Comparison of ENCODE assay signal across 1 cellular context in genomic region chr17:4939804-4940624, GRCh38.
TF ChIP-seq lines count a peak whose summit lies in the region.

TSS of gene RNF167 (plus strand) at chr17:4940268. CDS start at chr17:4940910, 642 bp downstream.
TSS of gene SLC25A11 (minus strand) at chr17:4940046. CDS start at chr17:4939910, 136 bp downstream.

TF ChIP-seq in K562, 482 proteins besides CTCF, POLR2A, EP300 and RAD21 (continued from another document and continues in another):
- no peak for TF ChIP-seq ZNF518B (CRISPR knock-in tag; IDR thresholded peaks at IDR 0.05)
- TF ChIP-seq PML (IDR thresholded peaks at IDR 0.05; ENCODE audit: low read length) = 0 out of 2 replicates have a peak, but pooled peaks have one; percentile 9
- no peak for TF ChIP-seq SRSF9 (IDR thresholded peaks at IDR 0.05; ENCODE audit: borderline replicate concordance, low read depth, low read length)
- TF ChIP-seq PRPF4 (IDR thresholded peaks at IDR 0.05; ENCODE audit: insufficient read depth, low read depth, low read length, poor library complexity, severe bottlenecking) = no peak
- no peak for TF ChIP-seq ZFP30 (CRISPR knock-in tag; IDR thresholded peaks at IDR 0.05; ENCODE audit: borderline replicate concordance)
- TF ChIP-seq ZFP36 (IDR thresholded peaks at IDR 0.05; ENCODE audit: low read depth, low read length, partially characterized antibody) = no peak
- TF ChIP-seq ZNF780A (CRISPR knock-in tag; IDR thresholded peaks at IDR 0.05) = no peak
- peak; percentile 74 for TF ChIP-seq SUPT5H (IDR thresholded peaks at IDR 0.05)
- TF ChIP-seq CREB5 (CRISPR knock-in tag; IDR thresholded peaks at IDR 0.05) = no peak
- no peak for TF ChIP-seq CTCFL (IDR thresholded peaks at IDR 0.05; ENCODE audit: borderline replicate concordance, insufficient read depth, low read depth, low read length, poor library complexity, severe bottlenecking)
- no peak for TF ChIP-seq MIER1 (IDR thresholded peaks at IDR 0.05; ENCODE audit: low read depth)
- TF ChIP-seq TRIM25 (IDR thresholded peaks at IDR 0.05; ENCODE audit: borderline replicate concordance) = no peak
- TF ChIP-seq YY1 (IDR thresholded peaks at IDR 0.05; ENCODE audit: borderline replicate concordance in 1 of 3, control insufficient read depth in 1 of 3, extremely low read depth in 1 of 3, insufficient read depth in 3 of 3, insufficient read length in 1 of 3, insufficient replicate concordance in 2 of 3, low read depth in 1 of 3, low read length in 2 of 3) = peak; percentile 27 to 87 (median 81)
- no peak for TF ChIP-seq LCOR (CRISPR knock-in tag; IDR thresholded peaks at IDR 0.05)
- TF ChIP-seq CHD2 (IDR thresholded peaks at IDR 0.05; ENCODE audit: low read depth, low read length) = peak; percentile 99
- peak; percentile 95 for TF ChIP-seq RBM25 (IDR thresholded peaks at IDR 0.05; ENCODE audit: low read depth, low read length, severe bottlenecking)
- no peak for TF ChIP-seq PHTF2 (CRISPR knock-in tag; IDR thresholded peaks at IDR 0.05)
- TF ChIP-seq TFAP4 (CRISPR knock-in tag; IDR thresholded peaks at IDR 0.05; ENCODE audit: borderline replicate concordance) = peak; percentile 85; the same call in 1 of the 2 replicates
- no peak for TF ChIP-seq CHD4 (IDR thresholded peaks at IDR 0.05; ENCODE audit: insufficient read depth, insufficient replicate concordance, low read depth, low read length, poor library complexity, severe bottlenecking)
- TF ChIP-seq ETS1 (conservative IDR thresholded peaks at IDR 0.05; ENCODE audit: control insufficient read depth, low read depth, low read length) = 0 out of 2 replicates have a peak, but pooled peaks have one; percentile 25
- TF ChIP-seq SRSF1 (IDR thresholded peaks at IDR 0.05; ENCODE audit: low read depth, low read length) = no peak
- no peak for TF ChIP-seq HINFP (tag; conservative IDR thresholded peaks at IDR 0.05; ENCODE audit: low read depth)
- no peak for TF ChIP-seq NUFIP1 (IDR thresholded peaks at IDR 0.05; ENCODE audit: partially characterized antibody)
- 0 out of 2 replicates have a peak, but pooled peaks have one; percentile 19 for TF ChIP-seq TARDBP (IDR thresholded peaks at IDR 0.05)
- TF ChIP-seq CREB1 (IDR thresholded peaks at IDR 0.05) = no peak
- TF ChIP-seq CREB1 (CRISPR knock-in tag; IDR thresholded peaks at IDR 0.05) = peak; percentile 14; the same call in 1 of the 2 replicates
- peak; percentile 84 for TF ChIP-seq ELF1 (tag; IDR thresholded peaks at IDR 0.05)
- TF ChIP-seq EP400 (IDR thresholded peaks at IDR 0.05) = peak; percentile 72
- peak; percentile 88 for TF ChIP-seq GMEB1 (CRISPR knock-in tag; IDR thresholded peaks at IDR 0.05)
- no peak for TF ChIP-seq ZNF583 (CRISPR knock-in tag; IDR thresholded peaks at IDR 0.05)
- TF ChIP-seq CEBPB (tag; IDR thresholded peaks at IDR 0.05) = no peak; the same call in 1 of the 2 replicates
- no peak for TF ChIP-seq DNMT1 (IDR thresholded peaks at IDR 0.05)
- TF ChIP-seq ZNF324 (CRISPR knock-in tag; IDR thresholded peaks at IDR 0.05) = no peak
- no peak for TF ChIP-seq YBX1 (IDR thresholded peaks at IDR 0.05)
- TF ChIP-seq MAZ (CRISPR knock-in tag; conservative IDR thresholded peaks at IDR 0.05 in 1 of 2, IDR thresholded peaks at IDR 0.05 in 1 of 2) = peak in 1 of 2 experiments; percentile 17; a peak in 1 of 4 replicates
- no peak for TF ChIP-seq NFXL1 (CRISPR knock-in tag; IDR thresholded peaks at IDR 0.05)
- TF ChIP-seq ZBTB49 (CRISPR knock-in tag; IDR thresholded peaks at IDR 0.05; ENCODE audit: borderline replicate concordance) = no peak
- TF ChIP-seq STAT6 (CRISPR knock-in tag; IDR thresholded peaks at IDR 0.05) = no peak
- TF ChIP-seq COPS2 (conservative IDR thresholded peaks at IDR 0.05) = no peak
- TF ChIP-seq SMAD2 (IDR thresholded peaks at IDR 0.05; ENCODE audit: low read depth, low read length) = no peak
- TF ChIP-seq MXD1 (CRISPR knock-in tag; IDR thresholded peaks at IDR 0.05; ENCODE audit: borderline replicate concordance, poor library complexity, severe bottlenecking) = no peak
